8 cellular contexts compared by ENCODE assay signal in the genomic region with DNA sequence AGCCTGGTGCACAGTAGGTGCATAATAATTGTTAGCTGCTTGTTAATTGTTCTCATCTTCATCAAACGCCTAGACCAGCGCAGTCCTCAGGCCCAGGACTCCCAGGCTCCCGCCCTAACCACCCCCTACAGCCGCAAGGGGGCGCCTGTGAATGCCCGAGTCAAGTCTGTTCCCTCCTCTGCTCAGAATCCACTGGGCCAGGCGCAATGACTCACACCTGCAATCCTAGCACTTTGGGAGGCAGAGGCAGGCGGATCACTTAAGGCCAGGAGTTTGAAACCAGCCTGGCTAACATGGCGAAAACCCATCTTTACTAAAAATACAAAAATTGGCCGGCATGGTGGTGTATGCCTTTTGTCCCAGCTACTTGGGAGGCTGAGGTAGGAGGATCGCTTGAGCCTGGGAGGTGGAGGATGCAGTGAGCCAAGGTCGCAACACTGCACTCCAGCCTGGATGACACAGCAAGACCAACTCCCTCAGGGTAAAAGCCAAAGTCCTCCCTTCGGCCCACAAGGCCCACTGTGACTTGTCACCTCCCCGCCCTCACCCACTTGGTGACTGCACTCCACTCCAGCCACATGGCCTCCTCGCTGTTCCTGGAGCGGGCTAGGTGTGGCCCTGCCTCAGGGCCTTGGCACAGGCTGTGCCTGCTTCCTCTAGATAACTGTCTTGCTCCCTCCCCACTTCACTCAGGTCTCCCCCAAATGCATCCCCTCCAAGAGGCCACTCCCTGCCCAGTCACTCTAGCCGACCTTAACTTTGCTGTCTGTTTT. TPM values are rescaled to one million over a fixed set of nuclear protein-coding genes. Genes with fewer than 3 reads are reported as not detected.
A peak's percentile ranks its signal among the peaks of the same experiment; 100 is the strongest.
DNase-seq lines count a peak whose midpoint lies in the region; ATAC-seq and TF ChIP-seq lines count a peak whose summit lies in the region.

No MANE protein-coding gene starts in this region.

- intact Hi-C loops in PC-9 (cut with micrococcal nuclease; ENCODE audit: unreplicated experiment) = loop anchor here (1.0 kb wide), 1 partner anchor 91 kb away; no protein-coding TSS in a partner anchor

- TF ChIP-seq POLR2A in tibial nerve (IDR thresholded peaks at IDR 0.05) = no peak

- DNase-seq in AG04450 (ENCODE audit: low read depth, low spot score) (peak; percentile 55), H4 (ENCODE audit: low spot score) (peak; percentile 77), PC-9 (peak; percentile 67 to 68), fibroblast of mammary gland (ENCODE audit: low read depth) (peak; percentile 89), osteoblast (ENCODE audit: insufficient read length, low spot score, missing footprints) (peak; percentile 98), tibial nerve (ENCODE audit: low spot score in 2 of 2) (peak; percentile 31 to 57)
- peak; percentile 65 for DNase-seq in activated T-cell treated with anti-CD3 and anti-CD28 coated beads, Interleukin-2, amount 50 U/mL, for 1 hour

- peak; percentile 71 for TF ChIP-seq CTCF in AG04450 (IDR thresholded peaks at IDR 0.05; ENCODE audit: low read depth, low read length)
- TF ChIP-seq CTCF in PC-9 (conservative IDR thresholded peaks at IDR 0.05) = peak; percentile 85
- peak; percentile 77 for TF ChIP-seq CTCF in fibroblast of mammary gland (conservative IDR thresholded peaks at IDR 0.05; ENCODE audit: control insufficient read depth, insufficient read depth, low read depth, low read length)
- peak; percentile 82 for TF ChIP-seq CTCF in osteoblast (IDR thresholded peaks at IDR 0.05; ENCODE audit: extremely low read depth, low read depth, low read length)
- TF ChIP-seq CTCF in tibial nerve (IDR thresholded peaks at IDR 0.05) = peak; percentile 37 to 50 (median 43)

- H3F3A ChIP-seq in PC-9 (ENCODE audit: insufficient read depth, low read depth) = no peaks in the 10 kb centered on the region

- no peaks in the 10 kb centered on the region for H4K20me1 ChIP-seq in PC-9 (ENCODE audit: insufficient read depth)
- peaks cover 2% of the 10 kb centered on the region for H4K20me1 ChIP-seq in osteoblast (ENCODE audit: insufficient read depth, low read length)

- H3K27me3 ChIP-seq in AG04450 (ENCODE audit: control insufficient read depth, insufficient read depth, low read length) (no peaks in the 10 kb centered on the region), PC-9 (ENCODE audit: insufficient read depth, low read depth) (no peaks in the 10 kb centered on the region), osteoblast (ENCODE audit: insufficient read depth, low read length) (no peaks in the 10 kb centered on the region), tibial nerve (no peaks in the 10 kb centered on the region)

- no peak for ATAC-seq in HG03432 (IDR thresholded peaks at IDR 0.05; ENCODE audit: unreplicated experiment)

- H3K9me2 ChIP-seq in PC-9 (ENCODE audit: insufficient read depth) = no peaks in the 10 kb centered on the region

- no peak overlapping the region for H3K4me2 ChIP-seq in PC-9
- no peak overlapping the region for H3K4me2 ChIP-seq in osteoblast (ENCODE audit: insufficient read depth, low read length)

- H3K36me3 ChIP-seq in PC-9 (ENCODE audit: low read depth) (no peaks in the 10 kb centered on the region), osteoblast (ENCODE audit: insufficient read depth, low read length) (peaks cover 2% of the 10 kb centered on the region), tibial nerve (peaks cover 0 to 91% (median 0%) of the 10 kb centered on the region in 3 donors)

- H3K4me1 ChIP-seq in PC-9 (replicated peaks; ENCODE audit: insufficient read depth) (no peaks in the 10 kb centered on the region), osteoblast (ENCODE audit: insufficient read depth, low read length) (peaks cover 5% of the 10 kb centered on the region), tibial nerve (no peaks in the 10 kb centered on the region)

- CTCF ChIA-PET in AG04450 (lab: Charles Lee) (interaction anchor here (0.6 to 1.5 kb wide), 4 partner anchors 11 to 278 kb away, joined by 3 read pairs; a partner anchor contains a TSS), PC-9 (lab: Charles Lee) (no interaction called here)

- H3K9me3 ChIP-seq in AG04450 (ENCODE audit: control insufficient read depth, insufficient read depth, low read length) (no peaks in the 10 kb centered on the region; the same call in 1 of the 2 replicates), PC-9 (ENCODE audit: insufficient read depth, low read depth) (no peaks in the 10 kb centered on the region), osteoblast (ENCODE audit: low read depth, low read length) (no peaks in the 10 kb centered on the region), tibial nerve (no peaks in the 10 kb centered on the region)

- TF ChIP-seq EP300 in tibial nerve (IDR thresholded peaks at IDR 0.05) = no peak

- POLR2A ChIA-PET in AG04450 (lab: Yijun Ruan, JAX) = no interaction called here
- POLR2A ChIA-PET in PC-9 (lab: Charles Lee; ENCODE audit: unreplicated experiment) = no interaction called here

- H3K27ac ChIP-seq in AG04450 (ENCODE audit: low read depth, low read length) = no peak overlapping the region
- no peak overlapping the region for H3K27ac ChIP-seq in PC-9
- H3K27ac ChIP-seq in osteoblast (ENCODE audit: low read depth, low read length) = peak overlapping the region; percentile 51
- H3K27ac ChIP-seq in tibial nerve = no peak overlapping the region

- H3K4me3 ChIP-seq in AG04450 (ENCODE audit: low read depth, low read length) = no peak overlapping the region
- no peak overlapping the region for H3K4me3 ChIP-seq in PC-9
- H3K4me3 ChIP-seq in fibroblast of mammary gland (ENCODE audit: control insufficient read depth, low read depth, low read length) = no peak overlapping the region
- H3K4me3 ChIP-seq in osteoblast (ENCODE audit: insufficient read depth, low read length) = no peak overlapping the region
- no peak overlapping the region for H3K4me3 ChIP-seq in tibial nerve

- H3K79me2 ChIP-seq in PC-9 (ENCODE audit: low read depth) (no peaks in the 10 kb centered on the region), osteoblast (ENCODE audit: insufficient read depth, low read length) (no peaks in the 10 kb centered on the region)

- no peak overlapping the region for H2AFZ ChIP-seq in PC-9
- H2AFZ ChIP-seq in osteoblast (ENCODE audit: low read length) = no peak overlapping the region

- 64 to 67% methylated on average over 17 of the region's 17 CpGs for WGBS in tibial nerve, 2 donors

- no TSS peak for BruUV-seq in PC-9 (replicated peaks; lab: Mats Ljungman, UMichigan)

RNA-seq across cellular contexts. Expression of a gene that starts 9.1 kb away (rescaled TPM):
- 1.7 and 2.1 TPM in 2 replicates for polyA plus RNA-seq in AG04450 (2011; rRNA removed)
- polyA minus RNA-seq in AG04450 (2011; rRNA and poly(A)+ RNA removed) = 3.4 and 3.5 TPM in 2 replicates
- 4.6 and 9.8 TPM in 2 replicates for total RNA-seq in H4 (2014; rRNA removed; shearing (Covaris generic))
- total RNA-seq in PC-9 (2021) (13.4 and 13.8 TPM in 2 replicates), osteoblast (2.9 and 3.5 TPM in 2 replicates), tibial nerve (10 to 100 TPM in 2 of 4 donors, 1 to 10 TPM in 2; 7.2 to 22.9 (median 11.7) TPM)

RNA-seq across cellular contexts. Expression of a gene that starts 15.7 kb away (rescaled TPM):
- not detected in 2 replicates for polyA plus RNA-seq in AG04450 (2011; rRNA removed)
- polyA minus RNA-seq in AG04450 (2011; rRNA and poly(A)+ RNA removed) = 0.09 TPM in 1 of 2 replicates, not detected in the other
- not detected in 2 replicates for total RNA-seq in H4 (2014; rRNA removed; shearing (Covaris generic))
- not detected in 2 replicates for total RNA-seq in PC-9 (2021)
- total RNA-seq in osteoblast = 0.72 TPM in 1 of 2 replicates, not detected in the other
- total RNA-seq in tibial nerve = not detected

RNA-seq across cellular contexts. Expression of a gene that starts 32.4 kb away (rescaled TPM):
- polyA plus RNA-seq in AG04450 (2011; rRNA removed) = 28.2 and 29.3 TPM in 2 replicates
- 55.4 and 56.3 TPM in 2 replicates for polyA minus RNA-seq in AG04450 (2011; rRNA and poly(A)+ RNA removed)
- 43.0 and 47.5 TPM in 2 replicates for total RNA-seq in H4 (2014; rRNA removed; shearing (Covaris generic))
- 42.4 and 43.0 TPM in 2 replicates for total RNA-seq in PC-9 (2021)
- total RNA-seq in osteoblast = 36.9 and 37.1 TPM in 2 replicates
- total RNA-seq in tibial nerve = 10 to 100 TPM; 45.2 to 81.6 (median 58.4) TPM

RNA-seq across cellular contexts. Expression of a gene that starts 42.1 kb away (rescaled TPM):
- polyA plus RNA-seq in AG04450 (2011; rRNA removed) = 99.6 and 108 TPM in 2 replicates
- polyA minus RNA-seq in AG04450 (2011; rRNA and poly(A)+ RNA removed) = 50.6 and 61.5 TPM in 2 replicates
- total RNA-seq in H4 (2014; rRNA removed; shearing (Covaris generic)) = 0.21 and 0.25 TPM in 2 replicates
- total RNA-seq in PC-9 (2021) (0.44 TPM in 1 of 2 replicates, not detected in the other), osteoblast (7.1 and 9.8 TPM in 2 replicates), tibial nerve (10 to 100 TPM; 21.3 to 43.3 (median 27.3) TPM)

Comparison
In these comparisons a context has a peak if more than half of its experiments do, and no peak if none do; other contexts are left out.
1. DNase-seq: peak in every context shown above with its lines; median percentile 98 in osteoblast; 89 in fibroblast of mammary gland; 77 in H4; 68 in PC-9; 65 in activated T-cell treated with anti-CD3 and anti-CD28 coated beads, Interleukin-2, amount 50 U/mL, for 1 hour; 55 in AG04450; 44 in tibial nerve.